In genomic region chr10:17616403-17617030, GRCh38 we compare ENCODE assay signal across 8 cellular contexts. TPM values are rescaled to one million over a fixed set of nuclear protein-coding genes. Genes with fewer than 3 reads are reported as not detected.
DNase-seq lines count a peak whose midpoint lies in the region; ATAC-seq and TF ChIP-seq lines count a peak whose summit lies in the region.

No MANE protein-coding gene starts in this region.

- TF ChIP-seq POLR2A in adrenal gland (IDR thresholded peaks at IDR 0.05) = no peak
- no peak for TF ChIP-seq POLR2A in heart left ventricle (IDR thresholded peaks at IDR 0.05)

- H3K27me3 ChIP-seq in RWPE2 (ENCODE audit: insufficient read depth, poor library complexity, severe bottlenecking) = no peaks in the 10 kb centered on the region
- H3K27me3 ChIP-seq in adrenal gland = no peaks in the 10 kb centered on the region
- peaks cover 0 to 11% (median 0%) of the 10 kb centered on the region in 9 donors for H3K27me3 ChIP-seq in heart left ventricle
- H3K27me3 ChIP-seq in trophoblast cell (ENCODE audit: insufficient read depth, low read length) = no peaks in the 10 kb centered on the region

- H3K4ac ChIP-seq in trophoblast cell (ENCODE audit: low read depth, low read length) = peak overlapping the region; percentile 40

- H3K36me3 ChIP-seq in RWPE2 (ENCODE audit: low read depth) = peaks cover 9% of the 10 kb centered on the region
- H3K36me3 ChIP-seq in adrenal gland (replicated peaks in 1 of 2) = no peaks in the 10 kb centered on the region
- peaks cover 0 to 13% (median 0%) of the 10 kb centered on the region in 9 donors for H3K36me3 ChIP-seq in heart left ventricle
- peaks cover 0 to 1% of the 10 kb centered on the region in 2 experiments for H3K36me3 ChIP-seq in trophoblast cell (ENCODE audit: control insufficient read depth in 1 of 2, insufficient read depth in 2 of 2, low read length in 2 of 2)

- H2BK5ac ChIP-seq in trophoblast cell (ENCODE audit: low read depth, low read length, poor library complexity) = peak overlapping the region; percentile 64

- DNase-seq in Ammon's horn (ENCODE audit: low spot score) (peak; percentile 37), RWPE2 (ENCODE audit: low spot score) (peak; percentile 76), adrenal gland (peak; percentile 69 to 87 (median 79)), heart left ventricle (peak; percentile 79 to 92 (median 86)), trophoblast cell (peak; percentile 71 to 77), NCI-H526 treated with DMSO at 0.1 percent for 48 hours (lab: John Stamatoyannopoulos, UW) (no peak)

- H3K4me3 ChIP-seq in RWPE2 (ENCODE audit: severe bottlenecking) = peak overlapping the region; percentile 79
- H3K4me3 ChIP-seq in adrenal gland = peak overlapping the region; percentile 40 to 86 (median 70)
- peak overlapping the region; percentile 66 to 96 (median 86) for H3K4me3 ChIP-seq in heart left ventricle
- H3K4me3 ChIP-seq in trophoblast cell (ENCODE audit: low read depth, low read length) = peak overlapping the region; percentile 94

- no peak overlapping the region for H2AK5ac ChIP-seq in trophoblast cell (ENCODE audit: low read length)

- H3K9me3 ChIP-seq in RWPE2 (ENCODE audit: severe bottlenecking) (no peaks in the 10 kb centered on the region), adrenal gland (replicated peaks in 1 of 3) (no peaks in the 10 kb centered on the region), heart left ventricle (peaks cover 0 to 7% (median 0%) of the 10 kb centered on the region in 12 donors), trophoblast cell (ENCODE audit: insufficient read depth, low read depth, low read length) (no peaks in the 10 kb centered on the region)

- 2 to 3% (median 2%) methylated on average over 25 to 48 of the region's 48 CpGs for WGBS in adrenal gland, 4 donors
- 3 to 7% (median 4%) methylated on average over 19 to 48 of the region's 48 CpGs for WGBS in heart left ventricle, 4 donors
- WGBS in trophoblast cell (ENCODE audit: extremely low coverage, insufficient coverage, insufficient read length) = no CpG with 5 or more reads among the region's 48 CpGs

- peak overlapping the region; percentile 45 for H3K18ac ChIP-seq in trophoblast cell (ENCODE audit: low read length)

- H3K4me1 ChIP-seq in RWPE2 (ENCODE audit: insufficient read depth, poor library complexity, severe bottlenecking) (peaks cover 5% of the 10 kb centered on the region), adrenal gland (replicated peaks in 1 of 2) (peaks cover 0 to 9% of the 10 kb centered on the region in 2 donors), heart left ventricle (peaks cover 0 to 28% (median 4%) of the 10 kb centered on the region in 12 donors), trophoblast cell (ENCODE audit: control insufficient read depth in 1 of 2, insufficient read depth in 2 of 2, low read length in 2 of 2) (peaks cover 0 to 6% of the 10 kb centered on the region in 2 experiments)

- intact Hi-C loops in adrenal gland (cut with DNase I) = loop anchor here in 1 of 2 donors (10.0 kb wide), 1 partner anchor 128 kb away; no protein-coding TSS in a partner anchor
- intact Hi-C loops in heart left ventricle (cut with DNase I) = loop anchor here in 4 of 10 donors (1.0 to 10.0 kb wide), 5 partner anchors 27 to 228 kb away; no protein-coding TSS in a partner anchor

- H3K79me1 ChIP-seq in trophoblast cell (ENCODE audit: low read length) = peaks cover 11% of the 10 kb centered on the region

- peak overlapping the region; percentile 65 for H3K4me2 ChIP-seq in trophoblast cell (ENCODE audit: low read length)

- H3K14ac ChIP-seq in trophoblast cell (ENCODE audit: low read length) = peak overlapping the region; percentile 69

- H2BK120ac ChIP-seq in trophoblast cell (ENCODE audit: insufficient read depth, low read length, poor library complexity) = peak overlapping the region; percentile 95

- peak overlapping the region; percentile 92 for H2AFZ ChIP-seq in trophoblast cell (ENCODE audit: insufficient read depth, low read length, poor library complexity)

- H4K91ac ChIP-seq in trophoblast cell (ENCODE audit: low read depth, low read length) = peak overlapping the region; percentile 70

- peak overlapping the region; percentile 77 for H3K27ac ChIP-seq in RWPE2 (ENCODE audit: poor library complexity, severe bottlenecking)
- H3K27ac ChIP-seq in adrenal gland = peak overlapping the region; percentile 53 to 87 (median 76)
- peak overlapping the region; percentile 85 to 99 (median 98) for H3K27ac ChIP-seq in heart left ventricle
- peak overlapping the region; percentile 59 for H3K27ac ChIP-seq in trophoblast cell (ENCODE audit: low read depth, low read length)

- no peak overlapping the region for H2BK12ac ChIP-seq in trophoblast cell (ENCODE audit: low read length)

- peaks cover 4% of the 10 kb centered on the region for H3K79me2 ChIP-seq in trophoblast cell (ENCODE audit: control insufficient read depth, insufficient read depth, low read length, poor library complexity)

- ATAC-seq in GM19023 (IDR thresholded peaks at IDR 0.05; ENCODE audit: unreplicated experiment) = peak; percentile 48
- peak; percentile 40 for ATAC-seq in HG03135 (IDR thresholded peaks at IDR 0.05; ENCODE audit: unreplicated experiment)
- peak; percentile 67 for ATAC-seq in RWPE2 (ENCODE audit: low read depth)
- ATAC-seq in heart left ventricle = peak; percentile 93 to 95 (median 94)

- H4K8ac ChIP-seq in trophoblast cell (ENCODE audit: low read depth, low read length) = peak overlapping the region; percentile 74

- H3K9ac ChIP-seq in trophoblast cell (ENCODE audit: low read length) = peak overlapping the region; percentile 85

- H4K12ac ChIP-seq in trophoblast cell (ENCODE audit: low read depth, low read length) = peak overlapping the region; percentile 80

- H3K23ac ChIP-seq in trophoblast cell (ENCODE audit: low read length) = no peak overlapping the region

- TF ChIP-seq CTCF in RWPE2 (IDR thresholded peaks at IDR 0.05; ENCODE audit: poor library complexity, severe bottlenecking) (no peak), adrenal gland (IDR thresholded peaks at IDR 0.05) (no peak), heart left ventricle (IDR thresholded peaks at IDR 0.05) (no peak)

RNA-seq across cellular contexts. Expression of gene HACD1, which starts 0.7 kb away (rescaled TPM):
- total RNA-seq in adrenal gland = 10 to 100 TPM in 7 of 8 donors, 1 to 10 TPM in 1; 1.4 to 23.1 (median 17.2) TPM
- 10 to 100 TPM; 20.1 to 21.9 (median 21.6) TPM for polyA plus RNA-seq in adrenal gland
- 100 to 1,000 TPM in 8 of 9 donors, 10 to 100 TPM in 1; 98.6 to 291 (median 155) TPM for total RNA-seq in heart left ventricle
- polyA plus RNA-seq in heart left ventricle = 100 to 1,000 TPM in 1 of 2 donors, 10 to 100 TPM in 1; 80.0 to 161 TPM
- polyA plus RNA-seq in trophoblast cell (2013) = 21.9 and 27.2 TPM in 2 replicates

RNA-seq across cellular contexts. Expression of gene STAM, which starts 27.4 kb away (rescaled TPM):
- total RNA-seq in adrenal gland (10 to 100 TPM; 22.4 to 37.0 (median 28.4) TPM), heart left ventricle (10 to 100 TPM; 26.5 to 40.0 (median 32.9) TPM)
- polyA plus RNA-seq in adrenal gland (10 to 100 TPM; 10.3 to 58.4 (median 13.3) TPM), heart left ventricle (10 to 100 TPM; 10.9 to 23.1 TPM)
- polyA plus RNA-seq in trophoblast cell (2013) = 27.8 and 28.9 TPM in 2 replicates

Comparison
In these comparisons a context has a peak if more than half of its experiments do, and no peak if none do; other contexts are left out.
1. ATAC-seq: peak in every context shown above with its lines; median percentile 94 in heart left ventricle; 67 in RWPE2; 48 in GM19023; 40 in HG03135.
2. RNA of gene HACD1, which starts 0.7 kb away (total RNA-seq): 98.6 to 291 TPM in heart left ventricle; 1.4 to 23.1 TPM in adrenal gland; every median in the first group is over 4 times any median in the second.
3. Peak in every context shown above with its lines, with median percentiles within 50 percentile points of each other: H3K27ac ChIP-seq and H3K4me3 ChIP-seq.